ENCODE assay signal across 28 cellular contexts in genomic region chr10:62148155-62148554, GRCh38.
"Had no signal": no experiment of that assay in that cellular context is flagged by ENCODE, and none has a peak within 500 bp of the region (broad histone marks: within the 10 kb centered on the region; RNA-seq: fewer than 3 reads in every experiment).

No MANE protein-coding gene starts in this region.

- H3K36me3 ChIP-seq: esophagus squamous epithelium, gastrocnemius medialis, heart right ventricle, lower lobe of right lung had no signal

- H3K9me3 ChIP-seq: esophagus squamous epithelium, gastrocnemius medialis, lower lobe of right lung, mucosa of descending colon had no signal

- H3K9me3 Mint-ChIP-seq: effector memory CD8-positive, alpha-beta T cell had no signal

- ATAC-seq: effector memory CD8-positive, alpha-beta T cell; esophagus mucosa; gastrocnemius medialis; heart right ventricle; left cardiac atrium; left lobe of liver; left ventricle myocardium superior; lower lobe of right lung; mucosa of descending colon had no signal

- H3K36me3 Mint-ChIP-seq: mesothelial cell of epicardium, naive B cell had no signal

- H3K4me1 ChIP-seq: gastrocnemius medialis, lower lobe of right lung had no signal

- H3K27ac ChIP-seq: epithelial cell of prostate, esophagus squamous epithelium, gastrocnemius medialis, heart right ventricle, lower lobe of right lung had no signal

- H3K27me3 ChIP-seq: esophagus squamous epithelium, gastrocnemius medialis, heart right ventricle had no signal

- FAIRE-seq: colon, endometrium, islet of Langerhans, keratinocyte had no signal

- H3K27ac Mint-ChIP-seq: effector memory CD8-positive, alpha-beta T cell; endodermal cell; mesothelial cell of epicardium; naive B cell had no signal

- H3K27me3 Mint-ChIP-seq: dendritic cell treated with granulocyte-macrophage colony-stimulating factor and Interleukin-4, amounts not matched to agents 40 ng/mL and 50 ng/mL, for 4 days; effector memory CD8-positive, alpha-beta T cell; naive B cell had no signal

- H3K4me1 Mint-ChIP-seq: endodermal cell, mesothelial cell of epicardium had no signal

- H3K4me3 Mint-ChIP-seq: dendritic cell treated with granulocyte-macrophage colony-stimulating factor and Interleukin-4, amounts not matched to agents 40 ng/mL and 50 ng/mL, for 4 days; effector memory CD8-positive, alpha-beta T cell; endodermal cell; mesothelial cell of epicardium had no signal

- DNase-seq: cortex of kidney; effector CD8-positive, alpha-beta T cell; effector memory CD8-positive, alpha-beta T cell; endodermal cell; erythroblast; esophagus squamous epithelium; foreskin fibroblast; foreskin melanocyte; gastrocnemius medialis; glutamatergic neuron; head of caudate nucleus; heart right ventricle; hippocampal formation; left cardiac atrium; left ventricle myocardium superior; lower lobe of right lung; mesenchymal stem cell; mucosa of descending colon; naive B cell had no signal

- H3K4me3 ChIP-seq: esophagus squamous epithelium, gastrocnemius medialis, heart right ventricle, lower lobe of right lung, mucosa of descending colon had no signal
